ENCODE assay signal across 18 cellular contexts in the genomic region with DNA sequence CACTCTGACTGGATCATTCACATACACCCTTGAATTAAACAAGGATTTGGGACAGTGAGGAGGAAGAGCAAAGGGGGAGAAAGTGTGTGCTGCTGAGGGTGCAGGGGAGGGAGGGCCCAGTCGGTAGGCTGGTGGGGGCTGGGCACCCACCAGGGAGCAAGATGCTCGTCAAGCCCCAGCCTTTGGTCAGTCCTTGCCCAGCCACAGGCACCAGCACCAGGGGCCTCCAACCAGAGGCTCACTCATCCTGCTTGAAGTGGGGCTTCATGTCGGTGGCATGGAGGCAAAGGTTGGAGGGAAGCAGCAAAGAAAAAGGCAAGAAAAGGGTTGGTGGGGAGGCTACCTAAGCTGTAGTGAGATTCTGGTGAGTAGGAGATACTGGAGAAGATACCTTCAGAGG. TPM values are rescaled to one million over a fixed set of nuclear protein-coding genes. Genes with fewer than 3 reads are reported as not detected.
A peak's percentile ranks its signal among the peaks of the same experiment; 100 is the strongest.
DNase-seq lines count a peak whose midpoint lies in the region; ATAC-seq and TF ChIP-seq lines count a peak whose summit lies in the region.
"Had no signal": no experiment of that assay in that cellular context is flagged by ENCODE, and none has a peak within 500 bp of the region (broad histone marks: within the 10 kb centered on the region; RNA-seq: fewer than 3 reads in every experiment).

No MANE protein-coding gene starts in this region.

- H3K9me3 Mint-ChIP-seq in activated CD4-positive, alpha-beta T cell treated with anti-CD3 and anti-CD28 coated beads, Interleukin-2, amount 10 ng/mL, durations not matched to agents 7 days and 5 days: peaks cover 18% of the 10 kb centered on the region
- H3K9me3 Mint-ChIP-seq in activated CD4-positive, alpha-beta T cell treated with anti-CD3 and anti-CD28 coated beads for 36 hours (ENCODE audit: low read depth): peaks cover 3% of the 10 kb centered on the region
- H3K9me3 Mint-ChIP-seq in immature natural killer cell: no peaks in the 10 kb centered on the region
- no peaks in the 10 kb centered on the region for H3K9me3 Mint-ChIP-seq in stimulated activated memory B cell treated with anti-CD40 and anti-IgM and Interleukin-4, amounts not matched to agents 10 μg/mL and 1 μg/mL and 100 μg/mL, for 72 hours

- H3K27ac ChIP-seq in SJCRH30: peak overlapping the region; percentile 83; the same call in 1 of the 2 replicates
- no peak overlapping the region for H3K27ac ChIP-seq in PC-3 (ENCODE audit: low read length)
- H3K27ac ChIP-seq: brain microvascular endothelial cell, VCaP had no signal

- H3K36me3 Mint-ChIP-seq in activated CD4-positive, alpha-beta T cell treated with anti-CD3 and anti-CD28 coated beads, Interleukin-2, amount 10 ng/mL, durations not matched to agents 7 days and 5 days (ENCODE audit: low read depth): peaks cover 67% of the 10 kb centered on the region
- H3K36me3 Mint-ChIP-seq in activated CD4-positive, alpha-beta T cell treated with anti-CD3 and anti-CD28 coated beads for 36 hours (ENCODE audit: low read depth): peaks cover 52% of the 10 kb centered on the region
- peaks cover 15 to 40% (median 32%) of the 10 kb centered on the region in 3 donors for H3K36me3 Mint-ChIP-seq in immature natural killer cell
- H3K36me3 Mint-ChIP-seq in stimulated activated memory B cell treated with anti-CD40 and anti-IgM and Interleukin-4, amounts not matched to agents 10 μg/mL and 1 μg/mL and 100 μg/mL, for 72 hours: peaks cover 29% of the 10 kb centered on the region

- peak overlapping the region; percentile 21 for H3K27ac Mint-ChIP-seq in activated CD4-positive, alpha-beta T cell treated with anti-CD3 and anti-CD28 coated beads, Interleukin-2, amount 10 ng/mL, durations not matched to agents 7 days and 5 days
- H3K27ac Mint-ChIP-seq in activated CD4-positive, alpha-beta T cell treated with anti-CD3 and anti-CD28 coated beads for 36 hours: no peak overlapping the region
- H3K27ac Mint-ChIP-seq in immature natural killer cell: peak overlapping the region; percentile 88 to 100 (median 98)
- peak overlapping the region; percentile 97 for H3K27ac Mint-ChIP-seq in stimulated activated memory B cell treated with anti-CD40 and anti-IgM and Interleukin-4, amounts not matched to agents 10 μg/mL and 1 μg/mL and 100 μg/mL, for 72 hours

- no peak for TF ChIP-seq CTCF in PC-3 (conservative IDR thresholded peaks at IDR 0.05; ENCODE audit: low read depth, low read length)

- CTCF ChIA-PET in activated CD4-positive, alpha-beta T cell treated with anti-CD3 and anti-CD28 coated beads, Interleukin-2, amount 10 ng/mL, durations not matched to agents 7 days and 5 days (lab: Charles Lee): interaction anchor here (0.6 to 1.7 kb wide), 14 partner anchors 7 to 631 kb away, joined by 3 to 7 read pairs (median 3); no protein-coding TSS in a partner anchor
- CTCF ChIA-PET in activated CD4-positive, alpha-beta T cell treated with anti-CD3 and anti-CD28 coated beads for 36 hours (lab: Charles Lee): interaction anchor here (0.8 to 1.3 kb wide), 4 partner anchors 10 to 227 kb away, joined by 3 to 5 read pairs (median 4); no protein-coding TSS in a partner anchor
- CTCF ChIA-PET in PC-3 (lab: Charles Lee): no interaction called here

- H3K27me3 Mint-ChIP-seq in activated CD4-positive, alpha-beta T cell treated with anti-CD3 and anti-CD28 coated beads, Interleukin-2, amount 10 ng/mL, durations not matched to agents 7 days and 5 days: no peaks in the 10 kb centered on the region
- no peaks in the 10 kb centered on the region for H3K27me3 Mint-ChIP-seq in activated CD4-positive, alpha-beta T cell treated with anti-CD3 and anti-CD28 coated beads for 36 hours
- H3K27me3 Mint-ChIP-seq in immature natural killer cell (ENCODE audit: low read depth in 3 of 3): peaks cover 3 to 7% (median 3%) of the 10 kb centered on the region in 3 donors
- H3K27me3 Mint-ChIP-seq in stimulated activated memory B cell treated with anti-CD40 and anti-IgM and Interleukin-4, amounts not matched to agents 10 μg/mL and 1 μg/mL and 100 μg/mL, for 72 hours: no peaks in the 10 kb centered on the region

- no peaks in the 10 kb centered on the region for H3K9me2 ChIP-seq in PC-3 (replicated peaks; ENCODE audit: low read length)

- no peak overlapping the region for H3K4me2 ChIP-seq in PC-3 (ENCODE audit: low read length)

- no peak overlapping the region for H3K9ac ChIP-seq in PC-3 (ENCODE audit: low read length)

- H3K27me3 ChIP-seq in SJCRH30 (no peaks in the 10 kb centered on the region), PC-3 (ENCODE audit: low read length) (no peaks in the 10 kb centered on the region)
- H3K27me3 ChIP-seq: brain microvascular endothelial cell, dorsolateral prefrontal cortex, Peyer's patch had no signal

- H3K79me2 ChIP-seq in PC-3 (ENCODE audit: low read length): peaks cover 84% of the 10 kb centered on the region

- H3K36me3 ChIP-seq in SJCRH30: peaks cover 82% of the 10 kb centered on the region
- peaks cover 21% of the 10 kb centered on the region for H3K36me3 ChIP-seq in PC-3 (ENCODE audit: low read depth, low read length)
- H3K36me3 ChIP-seq: Peyer's patch had no signal

- DNase-seq in activated CD4-positive, alpha-beta T cell treated with anti-CD3 and anti-CD28 coated beads, Interleukin-2, amount 10 ng/mL, durations not matched to agents 7 days and 5 days: no peak
- no peak for DNase-seq in activated CD4-positive, alpha-beta T cell treated with anti-CD3 and anti-CD28 coated beads for 36 hours
- DNase-seq in SJCRH30 (no peak), immature natural killer cell (no peak), PC-3 (no peak), GM19238 (ENCODE audit: insufficient read length, low spot score) (no peak)
- no peak for DNase-seq in stimulated activated CD4-positive, alpha-beta T cell treated with anti-CD3 and anti-CD28 coated beads, Interleukin-2, amount 100 ng/mL, for 48 hours
- DNase-seq: 8988T; activated naive CD4-positive, alpha-beta T cell treated with anti-CD3 and anti-CD28 coated beads, Interleukin-2, amount 50 U/mL, for 16 hours; brain microvascular endothelial cell; dorsolateral prefrontal cortex; hippocampal formation; MM.1S; NCI-H2081; NCI-H748 treated with DMSO at 0.1 percent for 48 hours; Peyer's patch had no signal

- BruUV-seq in PC-3 (replicated peaks; lab: Mats Ljungman, UMichigan): no TSS peak

- no peak overlapping the region for H2AFZ ChIP-seq in PC-3 (ENCODE audit: low read length)

- POLR2A ChIA-PET in activated CD4-positive, alpha-beta T cell treated with anti-CD3 and anti-CD28 coated beads, Interleukin-2, amount 10 ng/mL, durations not matched to agents 7 days and 5 days (lab: Charles Lee): interaction anchor here (0.7 kb wide), 1 partner anchor 273 kb away, joined by 4 read pairs; no protein-coding TSS in a partner anchor
- POLR2A ChIA-PET in activated CD4-positive, alpha-beta T cell treated with anti-CD3 and anti-CD28 coated beads for 36 hours (lab: Charles Lee): no interaction called here
- POLR2A ChIA-PET in PC-3 (lab: Charles Lee; ENCODE audit: unreplicated experiment): interaction anchor here (0.7 kb wide), 1 partner anchor 44 kb away, joined by 19 read pairs; no protein-coding TSS in a partner anchor

- H4K20me1 ChIP-seq in PC-3 (ENCODE audit: low read length): no peaks in the 10 kb centered on the region

- intact Hi-C loops in activated CD4-positive, alpha-beta T cell treated with anti-CD3 and anti-CD28 coated beads for 36 hours (cut with DNase I, micrococcal nuclease): loop anchor here in 1 of 2 experiments (2.0 kb wide), 1 partner anchor 15 kb away; no protein-coding TSS in a partner anchor
- intact Hi-C loops in PC-3 (cut with micrococcal nuclease): loop anchor here (10.0 kb wide), 1 partner anchor 235 kb away; no protein-coding TSS in a partner anchor

- H3K4me3 ChIP-seq in SJCRH30 (no peak overlapping the region), PC-3 (ENCODE audit: low read length) (no peak overlapping the region)
- H3K4me3 ChIP-seq: dorsolateral prefrontal cortex, Peyer's patch had no signal

- no peak for ATAC-seq in activated CD4-positive, alpha-beta T cell treated with anti-CD3 and anti-CD28 coated beads for 36 hours
- no peak for ATAC-seq in stimulated activated memory B cell treated with anti-CD40 and anti-IgM and Interleukin-4, amounts not matched to agents 10 μg/mL and 1 μg/mL and 100 μg/mL, for 72 hours
- ATAC-seq in PC-3: no peak

- peaks cover 49% of the 10 kb centered on the region for H3K4me1 ChIP-seq in SJCRH30
- peaks cover 30% of the 10 kb centered on the region for H3K4me1 ChIP-seq in PC-3 (ENCODE audit: insufficient read depth, low read length)

- H3K4me1 Mint-ChIP-seq in activated CD4-positive, alpha-beta T cell treated with anti-CD3 and anti-CD28 coated beads, Interleukin-2, amount 10 ng/mL, durations not matched to agents 7 days and 5 days: peaks cover 80% of the 10 kb centered on the region
- H3K4me1 Mint-ChIP-seq in activated CD4-positive, alpha-beta T cell treated with anti-CD3 and anti-CD28 coated beads for 36 hours: peaks cover 89% of the 10 kb centered on the region
- peaks cover 96 to 99% of the 10 kb centered on the region in 2 donors for H3K4me1 Mint-ChIP-seq in immature natural killer cell
- H3K4me1 Mint-ChIP-seq in stimulated activated memory B cell treated with anti-CD40 and anti-IgM and Interleukin-4, amounts not matched to agents 10 μg/mL and 1 μg/mL and 100 μg/mL, for 72 hours: peaks cover 92% of the 10 kb centered on the region

- no peak overlapping the region for H3K4me3 Mint-ChIP-seq in activated CD4-positive, alpha-beta T cell treated with anti-CD3 and anti-CD28 coated beads, Interleukin-2, amount 10 ng/mL, durations not matched to agents 7 days and 5 days
- H3K4me3 Mint-ChIP-seq in activated CD4-positive, alpha-beta T cell treated with anti-CD3 and anti-CD28 coated beads for 36 hours: no peak overlapping the region
- peak overlapping the region in 3 of 5 donors; percentile 2 to 58 (median 30) for H3K4me3 Mint-ChIP-seq in immature natural killer cell
- no peak overlapping the region for H3K4me3 Mint-ChIP-seq in stimulated activated memory B cell treated with anti-CD40 and anti-IgM and Interleukin-4, amounts not matched to agents 10 μg/mL and 1 μg/mL and 100 μg/mL, for 72 hours

- H3K9me3 ChIP-seq in SJCRH30 (replicated peaks) (peaks cover 4% of the 10 kb centered on the region; the same call in 1 of the 2 replicates), PC-3 (ENCODE audit: low read length) (no peaks in the 10 kb centered on the region)
- H3K9me3 ChIP-seq: Peyer's patch had no signal

- H3F3A ChIP-seq in PC-3 (ENCODE audit: low read length, unreplicated experiment): no peaks in the 10 kb centered on the region

RNA-seq across cellular contexts. Expression of a gene that starts 21.9 kb away (rescaled TPM):
- 10 to 100 TPM; 28.2 to 39.8 TPM for total RNA-seq in activated CD4-positive, alpha-beta T cell treated with anti-CD3 and anti-CD28 coated beads, Interleukin-2, amount 10 ng/mL, durations not matched to agents 7 days and 5 days
- total RNA-seq in activated CD4-positive, alpha-beta T cell treated with anti-CD3 and anti-CD28 coated beads for 36 hours: 10 to 100 TPM; 16.4 to 25.2 TPM
- 176 and 177 TPM in 2 replicates for total RNA-seq in SJCRH30 (2014; rRNA removed; shearing (Covaris generic))
- polyA plus RNA-seq in immature natural killer cell: 100 to 1,000 TPM in 1 of 3 donors, 10 to 100 TPM in 2; 80.7 to 170 (median 81.3) TPM
- total RNA-seq in PC-3 (2014; rRNA removed): 22.5 and 28.4 TPM in 2 replicates

Comparison
In these comparisons a context has a peak if more than half of its experiments do, and no peak if none do; other contexts are left out.
1. H3K4me3 Mint-ChIP-seq: peak in immature natural killer cell (3 of 5); none in activated CD4-positive, alpha-beta T cell treated with anti-CD3 and anti-CD28 coated beads, Interleukin-2, amount 10 ng/mL, durations not matched to agents 7 days and 5 days (single experiment), activated CD4-positive, alpha-beta T cell treated with anti-CD3 and anti-CD28 coated beads for 36 hours (single experiment) and stimulated activated memory B cell treated with anti-CD40 and anti-IgM and Interleukin-4, amounts not matched to agents 10 μg/mL and 1 μg/mL and 100 μg/mL, for 72 hours (single experiment).